In genomic region chr16:75244225-75244792, GRCh38 we compare ENCODE assay signal across 10 cellular contexts. TPM values are rescaled to one million over a fixed set of nuclear protein-coding genes. Genes with fewer than 3 reads are reported as not detected.
A peak's percentile ranks its signal among the peaks of the same experiment; 100 is the strongest.
DNase-seq lines count a peak whose midpoint lies in the region; ATAC-seq and TF ChIP-seq lines count a peak whose summit lies in the region.
"Had no signal": no experiment of that assay in that cellular context is flagged by ENCODE, and none has a peak within 500 bp of the region (broad histone marks: within the 10 kb centered on the region; RNA-seq: fewer than 3 reads in every experiment).

No MANE protein-coding gene starts in this region.

- no peak for TF ChIP-seq POLR2A in heart left ventricle (IDR thresholded peaks at IDR 0.05)
- TF ChIP-seq POLR2A in GM18505 (IDR thresholded peaks at IDR 0.05; ENCODE audit: borderline replicate concordance, extremely low read depth, insufficient read depth, insufficient read length), result no peak

- H3K36me3 ChIP-seq in heart left ventricle (peaks cover 0 to 30% (median 21%) of the 10 kb centered on the region in 9 donors), skeletal muscle tissue (ENCODE audit: control insufficient read depth in 3 of 3, insufficient read depth in 3 of 3, low read length in 3 of 3) (peaks cover 22 to 27% (median 22%) of the 10 kb centered on the region in 3 donors)

- H3K27me3 Mint-ChIP-seq in T-helper 17 cell, result peaks cover 10% of the 10 kb centered on the region
- H3K27me3 Mint-ChIP-seq in activated naive CD8-positive, alpha-beta T cell treated with anti-CD3 and anti-CD28 coated beads, Interleukin-2, amount 50 U/mL, for 24 hours, result peaks cover 19% of the 10 kb centered on the region

- no peak overlapping the region for H3K4me3 Mint-ChIP-seq in T-helper 17 cell
- H3K4me3 Mint-ChIP-seq in activated naive CD8-positive, alpha-beta T cell treated with anti-CD3 and anti-CD28 coated beads, Interleukin-2, amount 50 U/mL, for 24 hours, result no peak overlapping the region

- no peak for TF ChIP-seq CTCF in heart left ventricle (IDR thresholded peaks at IDR 0.05)

- H3K4me1 Mint-ChIP-seq in T-helper 17 cell, result peaks cover 15% of the 10 kb centered on the region
- peaks cover 3% of the 10 kb centered on the region for H3K4me1 Mint-ChIP-seq in activated naive CD8-positive, alpha-beta T cell treated with anti-CD3 and anti-CD28 coated beads, Interleukin-2, amount 50 U/mL, for 24 hours

- DNase-seq in T-helper 17 cell (no peak), heart left ventricle (peak; percentile 67 to 81 (median 71)), islet precursor cell (no peak)
- DNase-seq in activated naive CD8-positive, alpha-beta T cell treated with anti-CD3 and anti-CD28 coated beads, Interleukin-2, amount 50 U/mL, for 24 hours, result no peak
- DNase-seq in activated CD4-positive, CD25-positive, alpha-beta regulatory T cell treated with anti-CD3 and anti-CD28 coated beads, Interleukin-2, amount 50 U/mL, for 72 hours, result no peak
- DNase-seq: activated effector memory CD4-positive, alpha-beta T cell treated with anti-CD3 and anti-CD28 coated beads, Interleukin-2, amount 50 U/mL, for 16 hours; NCI-H1092 treated with DMSO at 0.1 percent for 48 hours had no signal

- H3K9me3 ChIP-seq in T-helper 17 cell (ENCODE audit: control insufficient read depth, low read length, poor library complexity, severe bottlenecking) (no peaks in the 10 kb centered on the region), heart left ventricle (no peaks in the 10 kb centered on the region), skeletal muscle tissue (ENCODE audit: control insufficient read depth in 3 of 3, low read length in 3 of 3) (no peaks in the 10 kb centered on the region)

- ATAC-seq in GM21619 (IDR thresholded peaks at IDR 0.05; ENCODE audit: unreplicated experiment), result peak; percentile 24
- ATAC-seq in T-helper 17 cell, result no peak
- ATAC-seq in heart left ventricle, result no peak
- ATAC-seq in GM18505 (IDR thresholded peaks at IDR 0.05; ENCODE audit: unreplicated experiment), result no peak
- ATAC-seq in activated naive CD8-positive, alpha-beta T cell treated with anti-CD3 and anti-CD28 coated beads, Interleukin-2, amount 50 U/mL, for 24 hours, result no peak

- H3K36me3 Mint-ChIP-seq in T-helper 17 cell (ENCODE audit: low read depth), result no peaks in the 10 kb centered on the region
- no peaks in the 10 kb centered on the region for H3K36me3 Mint-ChIP-seq in activated naive CD8-positive, alpha-beta T cell treated with anti-CD3 and anti-CD28 coated beads, Interleukin-2, amount 50 U/mL, for 24 hours (ENCODE audit: low read depth)

- H3K4me1 ChIP-seq in heart left ventricle (peaks cover 30 to 100% (median 79%) of the 10 kb centered on the region in 12 donors), skeletal muscle tissue (ENCODE audit: control insufficient read depth in 3 of 3, insufficient read depth in 3 of 3, low read length in 3 of 3) (peaks cover 78 to 95% (median 84%) of the 10 kb centered on the region in 3 donors)

- peak overlapping the region; percentile 60 to 99 (median 94) for H3K27ac ChIP-seq in heart left ventricle
- peak overlapping the region; percentile 96 for H3K27ac ChIP-seq in skeletal muscle tissue (ENCODE audit: low read depth, low read length)

- WGBS in heart left ventricle, 4 donors, result 46 to 54% (median 50%) methylated on average over 5 to 7 of the region's 7 CpGs

- H3K4me3 ChIP-seq in heart left ventricle, result peak overlapping the region in 2 of 12 donors; percentile 2 to 24
- H3K4me3 ChIP-seq in skeletal muscle tissue (ENCODE audit: low read length in 3 of 3), result no peak overlapping the region

- peaks cover 0 to 10% (median 0%) of the 10 kb centered on the region in 9 donors for H3K27me3 ChIP-seq in heart left ventricle
- H3K27me3 ChIP-seq in skeletal muscle tissue (ENCODE audit: control insufficient read depth in 3 of 3, insufficient read depth in 3 of 3, low read length in 3 of 3), result no peaks in the 10 kb centered on the region

- H3K9ac ChIP-seq in skeletal muscle tissue (ENCODE audit: low read depth in 1 of 3, low read length in 3 of 3), result peak overlapping the region; percentile 61 to 92 (median 79)

- peak overlapping the region; percentile 57 for H3K27ac Mint-ChIP-seq in T-helper 17 cell
- H3K27ac Mint-ChIP-seq in activated naive CD8-positive, alpha-beta T cell treated with anti-CD3 and anti-CD28 coated beads, Interleukin-2, amount 50 U/mL, for 24 hours, result no peak overlapping the region

- intact Hi-C loops in heart left ventricle (cut with DNase I), result no loop called here

- no peaks in the 10 kb centered on the region for H3K9me3 Mint-ChIP-seq in activated naive CD8-positive, alpha-beta T cell treated with anti-CD3 and anti-CD28 coated beads, Interleukin-2, amount 50 U/mL, for 24 hours

RNA-seq across cellular contexts. Expression of gene BCAR1, which starts 7.1 kb away (rescaled TPM):
- under 1 TPM in 1 of 2 donors, not detected in 1; 0.50 TPM for total RNA-seq in T-helper 17 cell
- 100 to 1,000 TPM in 1 of 9 donors, 10 to 100 TPM in 8; 51.4 to 129 (median 72.0) TPM for total RNA-seq in heart left ventricle
- polyA plus RNA-seq in heart left ventricle, result 10 to 100 TPM; 54.2 to 89.2 TPM
- 19.3 TPM for total RNA-seq in skeletal muscle tissue

RNA-seq across cellular contexts. Expression of gene CTRB1, which starts 25.5 kb away (rescaled TPM):
- total RNA-seq in T-helper 17 cell (not detected), heart left ventricle (1 to 10 TPM in 5 of 9 donors, not detected in 4; 2.0 to 3.7 (median 3.0) TPM), skeletal muscle tissue (not detected)
- polyA plus RNA-seq in heart left ventricle, result under 1 TPM in 1 of 2 donors, not detected in 1; 0.64 TPM

RNA-seq across cellular contexts. Expression of gene CTRB2, which starts 37.3 kb away (rescaled TPM):
- total RNA-seq in T-helper 17 cell (not detected), heart left ventricle (1 to 10 TPM in 4 of 9 donors, under 1 TPM in 1, not detected in 4; 0.98 to 3.7 (median 2.8) TPM), skeletal muscle tissue (not detected)
- polyA plus RNA-seq in heart left ventricle, result under 1 TPM in 1 of 2 donors, not detected in 1; 0.51 TPM

Comparison
In these comparisons a context has a peak if more than half of its experiments do, and no peak if none do; other contexts are left out.
1. DNase-seq: peak in heart left ventricle (5 of 5); none in T-helper 17 cell (0 of 3), islet precursor cell (single experiment), activated naive CD8-positive, alpha-beta T cell treated with anti-CD3 and anti-CD28 coated beads, Interleukin-2, amount 50 U/mL, for 24 hours (single experiment) and activated CD4-positive, CD25-positive, alpha-beta regulatory T cell treated with anti-CD3 and anti-CD28 coated beads, Interleukin-2, amount 50 U/mL, for 72 hours (single experiment).
2. RNA of gene BCAR1, which starts 7.1 kb away (total RNA-seq): 51.4 to 129 TPM in heart left ventricle and 19.3 TPM in skeletal muscle tissue (single experiment); 0.50 TPM in T-helper 17 cell; every median in the first group is over 10 times any median in the second.